ENCODE assay signal across 8 cellular contexts in genomic region chr18:23227729-23228075, GRCh38.
DNase-seq lines count a peak whose midpoint lies in the region; ATAC-seq, FAIRE-seq and TF ChIP-seq lines count a peak whose summit lies in the region.

No MANE protein-coding gene starts in this region.

- H3K9me3 Mint-ChIP-seq in osteocyte (ENCODE audit: unreplicated experiment): no peaks in the 10 kb centered on the region

- H3K27ac Mint-ChIP-seq in osteocyte (ENCODE audit: unreplicated experiment): peak overlapping the region; percentile 43

- H3K27ac ChIP-seq in caudate nucleus (ENCODE audit: low read depth, low read length): peak overlapping the region; percentile 42

- FAIRE-seq in D721Med (lab: Jason Lieb, UNC): peak; percentile 6

- no peak overlapping the region for H3K4me3 Mint-ChIP-seq in osteocyte (ENCODE audit: unreplicated experiment)

- no peaks in the 10 kb centered on the region for H3K27me3 Mint-ChIP-seq in osteocyte (ENCODE audit: unreplicated experiment)

- TF ChIP-seq CTCF in D721Med (IDR thresholded peaks at IDR 0.05; ENCODE audit: insufficient read depth, missing control alignments) (no peak), osteocyte (IDR thresholded peaks at IDR 0.05) (no peak)

- no peak for ATAC-seq in HG02970 (IDR thresholded peaks at IDR 0.05; ENCODE audit: low FRiP score, unreplicated experiment)

- peaks cover 78% of the 10 kb centered on the region for H3K4me1 Mint-ChIP-seq in osteocyte (ENCODE audit: unreplicated experiment)

- no peak for DNase-seq in D721Med (ENCODE audit: insufficient read length, low spot score)
- DNase-seq in NCI-H2029 (lab: John Stamatoyannopoulos, UW): peak; percentile 61
- no peak for DNase-seq in caudate nucleus (lab: John Stamatoyannopoulos, UW)
- no peak for DNase-seq in osteocyte (ENCODE audit: extremely low spot score, unreplicated experiment)
- no peak for DNase-seq in stimulated activated CD4-positive, alpha-beta T cell treated with anti-CD3 and anti-CD28 coated beads, Interleukin-4, amount 100 ng/mL, for 24 hours
- DNase-seq in effector CD8-positive, alpha-beta T cell (lab: John Stamatoyannopoulos, UW): no peak
- no peak for DNase-seq in NK-92 treated with Interleukin-12 subunit alpha and Interleukin-12 subunit beta, amount 100 ng/mL, for 24 hours (lab: John Stamatoyannopoulos, UW)

- H3K36me3 Mint-ChIP-seq in osteocyte (ENCODE audit: unreplicated experiment): peaks cover 16% of the 10 kb centered on the region
